ENCODE assay signal across 8 cellular contexts in the genomic region with DNA sequence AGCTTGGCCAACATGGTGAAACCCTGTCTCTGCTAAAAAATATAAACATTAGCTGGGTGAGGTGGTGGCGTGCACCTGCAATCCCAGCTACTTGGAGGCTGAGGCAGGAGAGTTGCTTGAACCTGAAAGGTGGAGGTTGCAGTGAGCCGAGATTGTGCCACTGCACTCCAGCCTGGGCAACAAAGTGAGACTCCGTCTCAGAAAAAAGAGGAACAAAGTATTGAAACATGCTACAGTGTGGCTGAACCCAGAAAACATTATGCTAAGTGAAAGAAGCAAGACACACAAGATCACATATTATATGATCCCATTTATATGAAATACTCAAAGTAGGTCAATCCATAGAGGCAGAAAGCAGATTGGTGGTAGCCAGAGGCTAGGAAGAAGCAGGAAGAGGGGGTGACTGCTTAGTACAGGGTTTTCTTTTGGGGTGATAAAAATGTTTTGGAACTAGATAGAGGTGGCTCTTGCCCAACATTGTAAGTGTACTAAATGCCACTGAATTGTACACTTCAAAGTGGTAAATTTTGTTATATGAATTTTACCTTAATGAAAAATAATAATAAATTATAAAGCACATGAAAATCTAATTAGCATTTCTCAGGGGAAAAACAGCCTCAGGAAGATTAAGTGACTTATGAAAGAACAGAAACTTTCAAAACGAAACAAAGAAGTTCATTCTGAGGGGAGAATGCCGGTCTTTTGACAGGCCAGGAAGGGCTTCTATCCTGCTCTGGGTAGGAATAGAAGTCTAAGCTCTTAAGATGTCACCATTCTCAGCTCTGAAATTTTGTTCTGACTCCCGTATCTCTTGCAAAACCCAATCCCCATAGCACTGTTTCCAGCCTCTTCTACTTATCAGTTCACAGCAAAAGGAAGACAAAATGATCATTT.
DNase-seq lines count a peak whose midpoint lies in the region; ATAC-seq, FAIRE-seq and TF ChIP-seq lines count a peak whose summit lies in the region.

No MANE protein-coding gene starts in this region.

- H3K4me1 ChIP-seq in BLaER1 treated with 17β-estradiol and CSF1 and Interleukin-3, amounts not matched to agents 10 nM and 100 nM = peaks cover 0 to 28% (median 10%) of the 10 kb centered on the region in 10 experiments; a peak in 16 of 20 replicates
- H3K4me1 ChIP-seq in left ventricle myocardium inferior (no peaks in the 10 kb centered on the region), Peyer's patch (no peaks in the 10 kb centered on the region)

- H3K36me3 ChIP-seq in BLaER1 treated with 17β-estradiol and CSF1 and Interleukin-3, amounts not matched to agents 10 nM and 100 nM = no peaks in the 10 kb centered on the region
- H3K36me3 ChIP-seq in left ventricle myocardium inferior = no peaks in the 10 kb centered on the region
- H3K36me3 ChIP-seq in Peyer's patch = no peaks in the 10 kb centered on the region

- FAIRE-seq in GM19239 (lab: Jason Lieb, UNC) = peak; percentile 97

- H3K4me3 ChIP-seq in BLaER1 treated with 17β-estradiol and CSF1 and Interleukin-3, amounts not matched to agents 10 nM and 100 nM = no peak overlapping the region
- H3K4me3 ChIP-seq in left ventricle myocardium inferior = no peak overlapping the region
- no peak overlapping the region for H3K4me3 ChIP-seq in Peyer's patch

- DNase-seq in GM19239 (ENCODE audit: insufficient read length, low spot score) (peak; percentile 33), NOMO-1 (lab: John Stamatoyannopoulos, UW; ENCODE audit: unreplicated experiment in 2 of 2) (peak; percentile 33 to 74), iPS-NIHi7 (ENCODE audit: extremely low spot score) (no peak), left ventricle myocardium inferior (no peak), Peyer's patch (no peak)
- DNase-seq in stimulated activated CD8-positive, alpha-beta memory T cell treated with anti-CD3 and anti-CD28 coated beads, Interleukin-4, amount 100 ng/mL, for 48 hours = no peak

- intact Hi-C loops in left ventricle myocardium inferior (cut with micrococcal nuclease) = no loop called here

- TF ChIP-seq CTCF in left ventricle myocardium inferior (IDR thresholded peaks at IDR 0.05; ENCODE audit: borderline replicate concordance) = no peak
- no peak for TF ChIP-seq CTCF in Peyer's patch (IDR thresholded peaks at IDR 0.05)

- H3K27me3 ChIP-seq in BLaER1 treated with 17β-estradiol and CSF1 and Interleukin-3, amounts not matched to agents 10 nM and 100 nM = no peaks in the 10 kb centered on the region
- peaks cover 66% of the 10 kb centered on the region for H3K27me3 ChIP-seq in left ventricle myocardium inferior (ENCODE audit: low read depth)
- H3K27me3 ChIP-seq in Peyer's patch = no peaks in the 10 kb centered on the region

- TF ChIP-seq POLR2A in Peyer's patch (IDR thresholded peaks at IDR 0.05) = no peak

- ATAC-seq in HG02943 (IDR thresholded peaks at IDR 0.05; ENCODE audit: low read depth, unreplicated experiment) = peak; percentile 85

- no peaks in the 10 kb centered on the region for H4K20me1 ChIP-seq in BLaER1 treated with 17β-estradiol and CSF1 and Interleukin-3, amounts not matched to agents 10 nM and 100 nM

- H3K4me2 ChIP-seq in BLaER1 treated with 17β-estradiol and CSF1 and Interleukin-3, amounts not matched to agents 10 nM and 100 nM = peak overlapping the region in 7 of 11 experiments; percentile 10 to 74 (median 36); a peak in 8 of 22 replicates

- H3K9me3 ChIP-seq in BLaER1 treated with 17β-estradiol and CSF1 and Interleukin-3, amounts not matched to agents 10 nM and 100 nM (replicated peaks in 1 of 11) = peaks cover 0 to 17% (median 11%) of the 10 kb centered on the region in 11 experiments; a peak in 12 of 22 replicates
- H3K9me3 ChIP-seq in left ventricle myocardium inferior (replicated peaks) (peaks cover 6% of the 10 kb centered on the region), Peyer's patch (no peaks in the 10 kb centered on the region)

- H3K9ac ChIP-seq in BLaER1 treated with 17β-estradiol and CSF1 and Interleukin-3, amounts not matched to agents 10 nM and 100 nM = peak overlapping the region in 1 of 11 experiments; percentile 42; a peak in 1 of 22 replicates

- H3K27ac ChIP-seq in BLaER1 treated with 17β-estradiol and CSF1 and Interleukin-3, amounts not matched to agents 10 nM and 100 nM = peak overlapping the region in 3 of 11 experiments; percentile 15 to 26 (median 19); a peak in 1 of 22 replicates
- H3K27ac ChIP-seq in left ventricle myocardium inferior (replicated peaks) (no peak overlapping the region), Peyer's patch (no peak overlapping the region)

Comparison
In these comparisons a context has a peak if more than half of its experiments do, and no peak if none do; other contexts are left out.
1. DNase-seq: peak in GM19239 (single experiment) and NOMO-1 (2 of 2); none in stimulated activated CD8-positive, alpha-beta memory T cell treated with anti-CD3 and anti-CD28 coated beads, Interleukin-4, amount 100 ng/mL, for 48 hours (single experiment), iPS-NIHi7 (single experiment), left ventricle myocardium inferior (single experiment) and Peyer's patch (0 of 3).